ENCODE assay signal across 8 cellular contexts in genomic region chr3:143775401-143775970, GRCh38.
DNase-seq lines count a peak whose midpoint lies in the region; TF ChIP-seq lines count a peak whose summit lies in the region.

No MANE protein-coding gene starts in this region.

- no peaks in the 10 kb centered on the region for H3K23me2 ChIP-seq in H9 (ENCODE audit: insufficient read length, low read depth, low read length, poor library complexity, severe bottlenecking)

- WGBS in H9 (ENCODE audit: extremely low coverage, insufficient read length, low lambda C conversion rate): no CpG with 5 or more reads among the region's 7 CpGs
- WGBS in SK-N-SH (ENCODE audit: low lambda C conversion rate): 4% methylated on average over 7 of the region's 7 CpGs

- no peaks in the 10 kb centered on the region for H3K27me3 ChIP-seq in H9 (ENCODE audit: insufficient read depth, low read length)
- peaks cover 5% of the 10 kb centered on the region; the same call in 1 of the 2 replicates for H3K27me3 ChIP-seq in SK-N-SH (ENCODE audit: insufficient read depth)
- H3K27me3 ChIP-seq in neural cell (ENCODE audit: insufficient read depth, low read depth, low read length): no peaks in the 10 kb centered on the region

- H3T11ph ChIP-seq in H9 (ENCODE audit: low read length): no peak overlapping the region

- TF ChIP-seq CTCF in H9 (conservative IDR thresholded peaks at IDR 0.05) (peak; percentile 66), LNCaP clone FGC (IDR thresholded peaks at IDR 0.05; ENCODE audit: control insufficient read depth, extremely low read depth, insufficient read depth) (peak; percentile 59), SK-N-SH (IDR thresholded peaks at IDR 0.05) (peak; percentile 65), neural cell (IDR thresholded peaks at IDR 0.05; ENCODE audit: poor library complexity, severe bottlenecking) (peak; percentile 80)

- H3K79me2 ChIP-seq in H9 (ENCODE audit: insufficient read depth, low read length) (no peaks in the 10 kb centered on the region), SK-N-SH (ENCODE audit: insufficient read depth) (no peaks in the 10 kb centered on the region), neural cell (replicated peaks; ENCODE audit: insufficient read depth, low read length) (no peaks in the 10 kb centered on the region)

- peaks cover 2% of the 10 kb centered on the region in 2 experiments; a peak in 2 of 4 replicates for H3K4me1 Mint-ChIP-seq in H9

- H4K5ac ChIP-seq in H9 (ENCODE audit: insufficient read length, low read depth, low read length): no peak overlapping the region

- H3K56ac ChIP-seq in H9 (ENCODE audit: insufficient read length, low read depth, low read length): no peak overlapping the region

- H3K4me2 ChIP-seq in H9 (ENCODE audit: insufficient read depth, insufficient read length, low read length) (no peak overlapping the region), SK-N-SH (no peak overlapping the region), neural cell (ENCODE audit: low read length) (no peak overlapping the region)

- no peak overlapping the region for H2AFZ ChIP-seq in H9 (ENCODE audit: low read length)
- H2AFZ ChIP-seq in SK-N-SH (ENCODE audit: low read depth): 0 out of 2 replicates have a peak overlapping the region, but pooled peaks have one; percentile 12
- no peak overlapping the region for H2AFZ ChIP-seq in neural cell (ENCODE audit: low read depth, low read length)

- no peaks in the 10 kb centered on the region for H4K20me1 ChIP-seq in H9 (ENCODE audit: control insufficient read depth, insufficient read depth, insufficient read length)
- H4K20me1 ChIP-seq in SK-N-SH (ENCODE audit: insufficient read depth): no peaks in the 10 kb centered on the region
- H4K20me1 ChIP-seq in neural cell (ENCODE audit: insufficient read depth): no peaks in the 10 kb centered on the region

- H3K27ac Mint-ChIP-seq in H9: no peak overlapping the region

- peak; percentile 52 for TF ChIP-seq RAD21 in SK-N-SH (IDR thresholded peaks at IDR 0.05; ENCODE audit: low read length)
- peak; percentile 86 for TF ChIP-seq RAD21 in neural cell (conservative IDR thresholded peaks at IDR 0.05)

- H3K9me3 Mint-ChIP-seq in H9: no peaks in the 10 kb centered on the region

- no peak overlapping the region for H3K4me3 Mint-ChIP-seq in H9

- H3K4ac ChIP-seq in H9 (ENCODE audit: low read depth, low read length): no peak overlapping the region

- CTCF ChIA-PET in SK-N-SH (lab: Yijun Ruan, JAX): interaction anchor here (0.6 to 0.9 kb wide), 2 partner anchors 186 to 421 kb away, joined by 3 read pairs; no protein-coding TSS in a partner anchor

- POLR2A ChIA-PET in SK-N-SH (lab: Yijun Ruan, JAX): interaction anchor here (1.0 kb wide), 1 partner anchor 630 kb away, joined by 3 read pairs; no protein-coding TSS in a partner anchor

- H3K9me2 ChIP-seq in SK-N-SH (no peaks in the 10 kb centered on the region), neural cell (ENCODE audit: insufficient read depth, low read length) (no peaks in the 10 kb centered on the region)

- H3K27ac ChIP-seq in H9 (ENCODE audit: insufficient read length, low read depth, low read length) (no peak overlapping the region), SK-N-SH (ENCODE audit: low read depth in 2 of 2, low read length in 1 of 2) (no peak overlapping the region), neural cell (ENCODE audit: low read length) (no peak overlapping the region)

- H3K18ac ChIP-seq in H9 (ENCODE audit: insufficient read length, low read depth, low read length): no peak overlapping the region

- DNase-seq in 8988T (peak; percentile 44), GDM1 (lab: John Stamatoyannopoulos, UW) (peak; percentile 18), H9 (no peak), LNCaP clone FGC (ENCODE audit: low read depth) (peak; percentile 14), SK-N-SH (peak; percentile 33), fibroblast of gingiva (ENCODE audit: low read depth) (peak; percentile 50)
- no peak for DNase-seq in NK-92 treated with Interleukin-12 subunit alpha and Interleukin-12 subunit beta, amount 100 ng/mL, for 24 hours (lab: John Stamatoyannopoulos, UW)

- no peak overlapping the region for H2BK5ac ChIP-seq in H9 (ENCODE audit: insufficient read length, low read length)

- no peaks in the 10 kb centered on the region for H3K79me1 ChIP-seq in H9 (ENCODE audit: insufficient read depth, low read depth, low read length, poor library complexity, severe bottlenecking)

- no peak overlapping the region for H3K14ac ChIP-seq in H9 (ENCODE audit: insufficient read depth, low read length)

- H3K9me3 ChIP-seq in H9 (ENCODE audit: control insufficient read depth, low read depth, low read length) (no peaks in the 10 kb centered on the region), SK-N-SH (no peaks in the 10 kb centered on the region), neural cell (ENCODE audit: low read length) (no peaks in the 10 kb centered on the region)

- H3K36me3 Mint-ChIP-seq in H9 (ENCODE audit: insufficient read depth in 1 of 3, low read depth in 3 of 3): no peaks in the 10 kb centered on the region; a peak in 1 of 7 replicates

- no peaks in the 10 kb centered on the region for H3K27me3 Mint-ChIP-seq in H9 (ENCODE audit: low read depth)

- no peaks in the 10 kb centered on the region for H3K4me1 ChIP-seq in H9 (ENCODE audit: insufficient read depth, low read length)
- H3K4me1 ChIP-seq in SK-N-SH (ENCODE audit: control insufficient read depth in 1 of 2, insufficient read depth in 2 of 2, low read depth in 1 of 2, low read length in 1 of 2): no peaks in the 10 kb centered on the region

- H4K91ac ChIP-seq in H9 (ENCODE audit: insufficient read length, low read depth, low read length): no peak overlapping the region

- no peak overlapping the region for H3K4me3 ChIP-seq in LNCaP clone FGC (ENCODE audit: low read depth, low read length)
- no peak overlapping the region; a peak in 1 of 4 replicates for H3K4me3 ChIP-seq in SK-N-SH (ENCODE audit: low read depth in 2 of 2, low read length in 1 of 2)
- no peak overlapping the region for H3K4me3 ChIP-seq in neural cell (ENCODE audit: low read length)

- H2BK20ac ChIP-seq in H9 (ENCODE audit: low read depth, low read length, poor library complexity, severe bottlenecking): no peak overlapping the region

- H2AK5ac ChIP-seq in H9 (ENCODE audit: insufficient read length, low read length): no peak overlapping the region

- no peak overlapping the region for H3K23ac ChIP-seq in H9 (ENCODE audit: insufficient read length, low read depth, low read length)

- no peak overlapping the region for H2BK15ac ChIP-seq in H9 (ENCODE audit: low read depth, low read length)

- no peaks in the 10 kb centered on the region for H3K36me3 ChIP-seq in SK-N-SH (replicated peaks in 1 of 2; ENCODE audit: control insufficient read depth in 1 of 2, insufficient read depth in 2 of 2, low read length in 1 of 2)
- H3K36me3 ChIP-seq in neural cell (ENCODE audit: insufficient read depth, low read length): no peaks in the 10 kb centered on the region

- no peak overlapping the region for H3K9ac ChIP-seq in H9 (ENCODE audit: extremely low read depth, insufficient read length, low read length)
- no peak overlapping the region for H3K9ac ChIP-seq in SK-N-SH
- H3K9ac ChIP-seq in neural cell (ENCODE audit: low read length): no peak overlapping the region

- H4K8ac ChIP-seq in H9 (replicated peaks; ENCODE audit: insufficient read length, low read depth, low read length): no peak overlapping the region

- H2BK12ac ChIP-seq in H9 (ENCODE audit: insufficient read length, low read depth, low read length): no peak overlapping the region

- no peak overlapping the region for H2BK120ac ChIP-seq in H9 (ENCODE audit: low read depth, low read length, poor library complexity, severe bottlenecking)

- TF ChIP-seq EP300 in SK-N-SH (IDR thresholded peaks at IDR 0.05; ENCODE audit: borderline replicate concordance in 1 of 2, low read depth in 1 of 2, low read length in 1 of 2) (no peak), neural cell (conservative IDR thresholded peaks at IDR 0.05; ENCODE audit: poor library complexity, severe bottlenecking) (no peak)

- H3F3A ChIP-seq in SK-N-SH (replicated peaks; ENCODE audit: insufficient read depth): no peaks in the 10 kb centered on the region
- no peaks in the 10 kb centered on the region for H3F3A ChIP-seq in neural cell (ENCODE audit: insufficient read depth, low read length, poor library complexity, severe bottlenecking)

TF ChIP-seq in SK-N-SH, 30 proteins besides CTCF, POLR2A, EP300 and RAD21:
- TF ChIP-seq IRF3 (IDR thresholded peaks at IDR 0.05; ENCODE audit: low read depth, low read length): no peak
- TF ChIP-seq NRF1 (IDR thresholded peaks at IDR 0.05; ENCODE audit: low read depth, low read length): no peak
- no peak for TF ChIP-seq FOXJ3 (CRISPR knock-in tag; IDR thresholded peaks at IDR 0.05)
- no peak for TF ChIP-seq RFX5 (IDR thresholded peaks at IDR 0.05; ENCODE audit: low read length)
- peak; percentile 19 for TF ChIP-seq SMC3 (IDR thresholded peaks at IDR 0.05; ENCODE audit: low read depth, low read length)

TF ChIP-seq in neural cell, 6 proteins besides CTCF, POLR2A, EP300 and RAD21:
- TF ChIP-seq EZH2 (IDR thresholded peaks at IDR 0.05; ENCODE audit: borderline replicate concordance, insufficient read depth, low read length, poor library complexity, severe bottlenecking) (no peak), MXI1 (conservative IDR thresholded peaks at IDR 0.05; ENCODE audit: poor library complexity, severe bottlenecking) (no peak), TAF1 (IDR thresholded peaks at IDR 0.05; ENCODE audit: low read depth) (no peak), POLR2AphosphoS5 (IDR thresholded peaks at IDR 0.05) (no peak), SMC3 (conservative IDR thresholded peaks at IDR 0.05; ENCODE audit: poor library complexity) (peak; percentile 89)

Comparison
In these comparisons a context has a peak if more than half of its experiments do, and no peak if none do; other contexts are left out.
1. DNase-seq: peak in 8988T (single experiment), GDM1 (single experiment), LNCaP clone FGC (single experiment), SK-N-SH (single experiment) and fibroblast of gingiva (single experiment); none in H9 (single experiment) and NK-92 treated with Interleukin-12 subunit alpha and Interleukin-12 subunit beta, amount 100 ng/mL, for 24 hours (single experiment).
2. Peak in every context shown above with its lines, with median percentiles within 50 percentile points of each other: CTCF ChIP-seq.